8 cellular contexts compared by ENCODE assay signal in genomic region chr13:78658630-78659449, GRCh38. TPM values are rescaled to one million over a fixed set of nuclear protein-coding genes. Genes with fewer than 3 reads are reported as not detected.
DNase-seq lines count a peak whose midpoint lies in the region; ATAC-seq and TF ChIP-seq lines count a peak whose summit lies in the region.

A gene with protein sequence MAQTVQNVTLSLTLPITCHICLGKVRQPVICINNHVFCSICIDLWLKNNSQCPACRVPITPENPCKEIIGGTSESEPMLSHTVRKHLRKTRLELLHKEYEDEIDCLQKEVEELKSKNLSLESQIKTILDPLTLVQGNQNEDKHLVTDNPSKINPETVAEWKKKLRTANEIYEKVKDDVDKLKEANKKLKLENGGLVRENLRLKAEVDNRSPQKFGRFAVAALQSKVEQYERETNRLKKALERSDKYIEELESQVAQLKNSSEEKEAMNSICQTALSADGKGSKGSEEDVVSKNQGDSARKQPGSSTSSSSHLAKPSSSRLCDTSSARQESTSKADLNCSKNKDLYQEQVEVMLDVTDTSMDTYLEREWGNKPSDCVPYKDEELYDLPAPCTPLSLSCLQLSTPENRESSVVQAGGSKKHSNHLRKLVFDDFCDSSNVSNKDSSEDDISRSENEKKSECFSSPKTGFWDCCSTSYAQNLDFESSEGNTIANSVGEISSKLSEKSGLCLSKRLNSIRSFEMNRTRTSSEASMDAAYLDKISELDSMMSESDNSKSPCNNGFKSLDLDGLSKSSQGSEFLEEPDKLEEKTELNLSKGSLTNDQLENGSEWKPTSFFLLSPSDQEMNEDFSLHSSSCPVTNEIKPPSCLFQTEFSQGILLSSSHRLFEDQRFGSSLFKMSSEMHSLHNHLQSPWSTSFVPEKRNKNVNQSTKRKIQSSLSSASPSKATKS (minus strand): TSS chr13:78659155. CDS start chr13:78659120, 35 bp downstream.

- no peaks in the 10 kb centered on the region for H3K27me3 ChIP-seq in layer of hippocampus (ENCODE audit: control insufficient read depth, insufficient read depth, low read length)

- no peak for TF ChIP-seq CTCF in coronary artery (IDR thresholded peaks at IDR 0.05)

- H3K27ac ChIP-seq in coronary artery (peak within 1 kb of the TSS; percentile 56 to 87), layer of hippocampus (ENCODE audit: low read depth, low read length) (peak within 1 kb of the TSS; percentile 3)

- DNase-seq in Ammon's horn (ENCODE audit: low spot score) (peak; percentile 92), NCI-H460 (ENCODE audit: extremely low read depth, low read depth) (peak; percentile 66), coronary artery (ENCODE audit: low spot score) (peak; percentile 91)
- peak; percentile 84 to 88 for DNase-seq in activated CD4-positive, alpha-beta T cell treated with anti-CD3 and anti-CD28 coated beads for 4 hours
- peak; percentile 72 to 84 (median 78) for DNase-seq in stimulated activated CD4-positive, alpha-beta T cell treated with anti-CD3 and anti-CD28 coated beads, Interleukin-1b, Interleukin-23, amount 100 ng/mL, for 24 hours (ENCODE audit: low read depth in 4 of 4, low spot score in 1 of 4)

- ATAC-seq in HG03432 (IDR thresholded peaks at IDR 0.05; ENCODE audit: unreplicated experiment): peak; percentile 87

- peak; percentile 81 for TF ChIP-seq POLR2A in GM19193 (IDR thresholded peaks at IDR 0.05; ENCODE audit: extremely low read depth, insufficient read depth, insufficient read length)

- peak within 1 kb of the TSS; percentile 98 for H3K4me3 ChIP-seq in coronary artery

RNA-seq across cellular contexts. Expression of the gene that starts here (rescaled TPM):
- total RNA-seq in NCI-H460 (2014; rRNA removed; shearing (Covaris generic)): 11.1 and 11.8 TPM in 2 replicates
- 13.8 and 14.3 TPM in 2 replicates for polyA plus RNA-seq in NCI-H460 (2014; cell fraction: nucleus; rRNA removed)

Comparison
In these comparisons a context has a peak if more than half of its experiments do, and no peak if none do; other contexts are left out.
1. Peak in every context shown above with its lines: DNase-seq, ATAC-seq, H3K4me3 ChIP-seq and H3K27ac ChIP-seq.